Comparison of ENCODE assay signal across 9 cellular contexts in genomic region chr20:24102290-24102689, GRCh38.
A peak's percentile ranks its signal among the peaks of the same experiment; 100 is the strongest.
DNase-seq lines count a peak whose midpoint lies in the region; ATAC-seq and TF ChIP-seq lines count a peak whose summit lies in the region.
"Had no signal": no experiment of that assay in that cellular context is flagged by ENCODE, and none has a peak within 500 bp of the region (broad histone marks: within the 10 kb centered on the region; RNA-seq: fewer than 3 reads in every experiment).

No MANE protein-coding gene starts in this region.

- H3K4me3 ChIP-seq in MM.1S (ENCODE audit: low read length) (no peak overlapping the region), neural progenitor cell (no peak overlapping the region)
- H3K4me3 ChIP-seq: BLaER1 treated with 17β-estradiol and CSF1 and Interleukin-3, amounts not matched to agents 10 nM and 100 nM had no signal

- H3K27me3 ChIP-seq in MM.1S (replicated peaks; ENCODE audit: insufficient read depth, low read length) (no peaks in the 10 kb centered on the region), neural progenitor cell (no peaks in the 10 kb centered on the region)
- H3K27me3 ChIP-seq: BLaER1 treated with 17β-estradiol and CSF1 and Interleukin-3, amounts not matched to agents 10 nM and 100 nM had no signal

- peaks cover 10% of the 10 kb centered on the region for H3K4me1 Mint-ChIP-seq in activated naive CD8-positive, alpha-beta T cell treated with anti-CD3 and anti-CD28 coated beads, Interleukin-2, amount 10 ng/mL, durations not matched to agents 7 days and 5 days
- peaks cover 14% of the 10 kb centered on the region for H3K4me1 Mint-ChIP-seq in neural progenitor cell

- POLR2A ChIA-PET in activated naive CD8-positive, alpha-beta T cell treated with anti-CD3 and anti-CD28 coated beads, Interleukin-2, amount 10 ng/mL, durations not matched to agents 7 days and 5 days (lab: Charles Lee): no interaction called here

- H3K27ac ChIP-seq in MM.1S (ENCODE audit: low read length) (no peak overlapping the region), neural progenitor cell (no peak overlapping the region)
- H3K27ac ChIP-seq: BLaER1 treated with 17β-estradiol and CSF1 and Interleukin-3, amounts not matched to agents 10 nM and 100 nM had no signal

- H3K9ac ChIP-seq in MM.1S (ENCODE audit: low read length): no peak overlapping the region
- no peak overlapping the region for H3K9ac ChIP-seq in neural progenitor cell
- H3K9ac ChIP-seq: BLaER1 treated with 17β-estradiol and CSF1 and Interleukin-3, amounts not matched to agents 10 nM and 100 nM had no signal

- H3K27me3 Mint-ChIP-seq in activated naive CD8-positive, alpha-beta T cell treated with anti-CD3 and anti-CD28 coated beads, Interleukin-2, amount 10 ng/mL, durations not matched to agents 7 days and 5 days: peaks cover 9% of the 10 kb centered on the region
- H3K27me3 Mint-ChIP-seq in neural progenitor cell (ENCODE audit: insufficient read depth, low read depth): no peaks in the 10 kb centered on the region

- H3K4me1 ChIP-seq in MM.1S (ENCODE audit: low read length) (peaks cover 13% of the 10 kb centered on the region), neural progenitor cell (peaks cover 8% of the 10 kb centered on the region)

- H2AFZ ChIP-seq in MM.1S (ENCODE audit: low read length) (no peak overlapping the region), neural progenitor cell (replicated peaks) (peak overlapping the region; percentile 33)

- DNase-seq in NCI-H748 (lab: John Stamatoyannopoulos, UW; ENCODE audit: unreplicated experiment): peak; percentile 19
- DNase-seq in NCI-H748 treated with DMSO at 0.1 percent for 48 hours (lab: John Stamatoyannopoulos, UW): no peak
- DNase-seq in MM.1S: peak; percentile 19
- peak; percentile 48 for DNase-seq in activated naive CD8-positive, alpha-beta T cell treated with anti-CD3 and anti-CD28 coated beads, Interleukin-2, amount 10 ng/mL, durations not matched to agents 7 days and 5 days
- peak; percentile 56 for DNase-seq in neural progenitor cell (ENCODE audit: low spot score)
- DNase-seq in NCI-H2081 treated with DMSO at 0.1 percent for 48 hours (lab: John Stamatoyannopoulos, UW): no peak
- DNase-seq in cortex of kidney (lab: John Stamatoyannopoulos, UW): no peak

- no peaks in the 10 kb centered on the region for H3K9me2 ChIP-seq in MM.1S (replicated peaks; ENCODE audit: insufficient read depth, low read length)

- H3K36me3 Mint-ChIP-seq in activated naive CD8-positive, alpha-beta T cell treated with anti-CD3 and anti-CD28 coated beads, Interleukin-2, amount 10 ng/mL, durations not matched to agents 7 days and 5 days: no peaks in the 10 kb centered on the region
- no peaks in the 10 kb centered on the region for H3K36me3 Mint-ChIP-seq in neural progenitor cell

- H4K20me1 ChIP-seq in MM.1S (ENCODE audit: insufficient read depth, low read length) (no peaks in the 10 kb centered on the region), neural progenitor cell (ENCODE audit: low read depth) (no peaks in the 10 kb centered on the region)
- H4K20me1 ChIP-seq: BLaER1 treated with 17β-estradiol and CSF1 and Interleukin-3, amounts not matched to agents 10 nM and 100 nM had no signal

- H3K79me2 ChIP-seq in MM.1S (ENCODE audit: low read length) (no peaks in the 10 kb centered on the region), neural progenitor cell (ENCODE audit: low read depth) (no peaks in the 10 kb centered on the region)

- no peak overlapping the region for H3K27ac Mint-ChIP-seq in activated naive CD8-positive, alpha-beta T cell treated with anti-CD3 and anti-CD28 coated beads, Interleukin-2, amount 10 ng/mL, durations not matched to agents 7 days and 5 days
- H3K27ac Mint-ChIP-seq in neural progenitor cell: no peak overlapping the region

- ATAC-seq in activated naive CD8-positive, alpha-beta T cell treated with anti-CD3 and anti-CD28 coated beads, Interleukin-2, amount 10 ng/mL, durations not matched to agents 7 days and 5 days (ENCODE audit: low read depth): peak; percentile 51
- no peak for ATAC-seq in GM21515 (IDR thresholded peaks at IDR 0.05; ENCODE audit: unreplicated experiment)

- no peaks in the 10 kb centered on the region for H3F3A ChIP-seq in MM.1S (ENCODE audit: insufficient read depth, low read length)
- no peaks in the 10 kb centered on the region for H3F3A ChIP-seq in neural progenitor cell (ENCODE audit: low read depth)

- H3K4me3 Mint-ChIP-seq in activated naive CD8-positive, alpha-beta T cell treated with anti-CD3 and anti-CD28 coated beads, Interleukin-2, amount 10 ng/mL, durations not matched to agents 7 days and 5 days: no peak overlapping the region
- H3K4me3 Mint-ChIP-seq in neural progenitor cell: no peak overlapping the region

- H3K36me3 ChIP-seq in MM.1S (replicated peaks; ENCODE audit: insufficient read depth, low read length): no peaks in the 10 kb centered on the region
- H3K36me3 ChIP-seq in neural progenitor cell: no peaks in the 10 kb centered on the region
- H3K36me3 ChIP-seq: BLaER1 treated with 17β-estradiol and CSF1 and Interleukin-3, amounts not matched to agents 10 nM and 100 nM had no signal

- no peak overlapping the region for H3K4me2 ChIP-seq in MM.1S (ENCODE audit: low read depth, low read length)
- no peak overlapping the region for H3K4me2 ChIP-seq in neural progenitor cell
- H3K4me2 ChIP-seq: BLaER1 treated with 17β-estradiol and CSF1 and Interleukin-3, amounts not matched to agents 10 nM and 100 nM had no signal

- H3K9me3 Mint-ChIP-seq in activated naive CD8-positive, alpha-beta T cell treated with anti-CD3 and anti-CD28 coated beads, Interleukin-2, amount 10 ng/mL, durations not matched to agents 7 days and 5 days: no peaks in the 10 kb centered on the region
- H3K9me3 Mint-ChIP-seq in neural progenitor cell: no peaks in the 10 kb centered on the region

- H3K9me3 ChIP-seq in MM.1S (replicated peaks; ENCODE audit: insufficient read depth, low read length): no peaks in the 10 kb centered on the region
- H3K9me3 ChIP-seq in neural progenitor cell (ENCODE audit: low read depth): no peaks in the 10 kb centered on the region
- H3K9me3 ChIP-seq: BLaER1 treated with 17β-estradiol and CSF1 and Interleukin-3, amounts not matched to agents 10 nM and 100 nM had no signal

- TF ChIP-seq CTCF in MM.1S (IDR thresholded peaks at IDR 0.05; ENCODE audit: low read length) (peak; percentile 57), neural progenitor cell (IDR thresholded peaks at IDR 0.05) (peak; percentile 63)

Comparison
In these comparisons a context has a peak if more than half of its experiments do, and no peak if none do; other contexts are left out.
1. DNase-seq: peak in NCI-H748 (single experiment), MM.1S (single experiment), activated naive CD8-positive, alpha-beta T cell treated with anti-CD3 and anti-CD28 coated beads, Interleukin-2, amount 10 ng/mL, durations not matched to agents 7 days and 5 days (single experiment) and neural progenitor cell (single experiment); none in NCI-H748 treated with DMSO at 0.1 percent for 48 hours (single experiment), NCI-H2081 treated with DMSO at 0.1 percent for 48 hours (single experiment) and cortex of kidney (single experiment).